Comparison of ENCODE assay signal across 8 cellular contexts in genomic region chr19:45059258-45059965, GRCh38. TPM values are rescaled to one million over a fixed set of nuclear protein-coding genes. Genes with fewer than 3 reads are reported as not detected.
DNase-seq lines count a peak whose midpoint lies in the region; ATAC-seq, FAIRE-seq and TF ChIP-seq lines count a peak whose summit lies in the region.

No MANE protein-coding gene starts in this region.

- FAIRE-seq in GM12891 (lab: Jason Lieb, UNC), result peak; percentile 93

- intact Hi-C loops in Right ventricle myocardium inferior (cut with DNase I) (no loop called here), prostate gland (cut with DNase I) (loop anchor here (10.0 kb wide), 1 partner anchor 155 kb away; the partner anchor contains the start of gene APOE), uterus (cut with DNase I; ENCODE audit: low total_unique reads) (no loop called here)

- H3K4me1 ChIP-seq in MM.1S (ENCODE audit: low read length), result no peaks in the 10 kb centered on the region
- no peaks in the 10 kb centered on the region for H3K4me1 ChIP-seq in prostate gland (replicated peaks)
- H3K4me1 ChIP-seq in uterus, result no peaks in the 10 kb centered on the region

- H2AFZ ChIP-seq in MM.1S (ENCODE audit: low read length), result no peak overlapping the region

- H3K4me2 ChIP-seq in MM.1S (ENCODE audit: low read depth, low read length), result no peak overlapping the region

- H3K27me3 ChIP-seq in MM.1S (replicated peaks; ENCODE audit: insufficient read depth, low read length) (no peaks in the 10 kb centered on the region), prostate gland (replicated peaks; ENCODE audit: insufficient read depth) (no peaks in the 10 kb centered on the region), uterus (no peaks in the 10 kb centered on the region)

- no peak overlapping the region for H3K9ac ChIP-seq in MM.1S (ENCODE audit: low read length)

- peaks cover 23% of the 10 kb centered on the region for H3K36me3 Mint-ChIP-seq in activated naive CD8-positive, alpha-beta T cell treated with anti-CD3 and anti-CD28 coated beads for 36 hours

- H4K20me1 ChIP-seq in MM.1S (ENCODE audit: insufficient read depth, low read length), result peaks cover 3% of the 10 kb centered on the region; the same call in 1 of the 2 replicates

- ATAC-seq in Right ventricle myocardium inferior (peak; percentile 43), GM21529 (IDR thresholded peaks at IDR 0.05; ENCODE audit: unreplicated experiment) (no peak)

- peak; percentile 92 for TF ChIP-seq CTCF in MM.1S (IDR thresholded peaks at IDR 0.05; ENCODE audit: low read length)
- peak; percentile 76 to 91 (median 85) for TF ChIP-seq CTCF in prostate gland (IDR thresholded peaks at IDR 0.05)
- peak; percentile 39 to 82 (median 54) for TF ChIP-seq CTCF in uterus (IDR thresholded peaks at IDR 0.05)

- no peaks in the 10 kb centered on the region for H3K9me3 Mint-ChIP-seq in activated naive CD8-positive, alpha-beta T cell treated with anti-CD3 and anti-CD28 coated beads for 36 hours

- H3K27ac ChIP-seq in MM.1S (ENCODE audit: low read length) (no peak overlapping the region), prostate gland (no peak overlapping the region), uterus (no peak overlapping the region)

- H3K4me3 ChIP-seq in MM.1S (ENCODE audit: low read length), result no peak overlapping the region
- no peak overlapping the region for H3K4me3 ChIP-seq in prostate gland
- no peak overlapping the region for H3K4me3 ChIP-seq in uterus

- H3K4me1 Mint-ChIP-seq in activated naive CD8-positive, alpha-beta T cell treated with anti-CD3 and anti-CD28 coated beads for 36 hours, result peaks cover 2% of the 10 kb centered on the region

- TF ChIP-seq POLR2A in GM12891 (IDR thresholded peaks at IDR 0.05; ENCODE audit: low read depth, low read length), result no peak
- no peak for TF ChIP-seq POLR2A in prostate gland (IDR thresholded peaks at IDR 0.05)
- TF ChIP-seq POLR2A in uterus (IDR thresholded peaks at IDR 0.05), result no peak

- no peak overlapping the region for H3K27ac Mint-ChIP-seq in activated naive CD8-positive, alpha-beta T cell treated with anti-CD3 and anti-CD28 coated beads for 36 hours

- H3K27me3 Mint-ChIP-seq in activated naive CD8-positive, alpha-beta T cell treated with anti-CD3 and anti-CD28 coated beads for 36 hours, result no peaks in the 10 kb centered on the region

- no peak overlapping the region for H3K4me3 Mint-ChIP-seq in activated naive CD8-positive, alpha-beta T cell treated with anti-CD3 and anti-CD28 coated beads for 36 hours

- H3F3A ChIP-seq in MM.1S (ENCODE audit: insufficient read depth, low read length), result no peaks in the 10 kb centered on the region

- whole genome bisulfite sequencing in prostate gland, result 49% methylated on average over 16 of the region's 16 CpGs

- H3K36me3 ChIP-seq in MM.1S (replicated peaks; ENCODE audit: insufficient read depth, low read length) (peaks cover 11% of the 10 kb centered on the region; the same call in 1 of the 2 replicates), prostate gland (peaks cover 23 to 51% of the 10 kb centered on the region in 2 donors), uterus (no peaks in the 10 kb centered on the region)

- peaks cover 56% of the 10 kb centered on the region for H3K79me2 ChIP-seq in MM.1S (ENCODE audit: low read length)

- no peaks in the 10 kb centered on the region for H3K9me2 ChIP-seq in MM.1S (replicated peaks; ENCODE audit: insufficient read depth, low read length)

- H3K9me3 ChIP-seq in MM.1S (replicated peaks; ENCODE audit: insufficient read depth, low read length) (no peaks in the 10 kb centered on the region), prostate gland (no peaks in the 10 kb centered on the region), uterus (no peaks in the 10 kb centered on the region)

- peak; percentile 88 for DNase-seq in GM12891 (ENCODE audit: insufficient read length, low spot score)
- DNase-seq in MM.1S, result peak; percentile 82
- peak; percentile 67 for DNase-seq in SW480 (ENCODE audit: low spot score)
- DNase-seq in activated naive CD8-positive, alpha-beta T cell treated with anti-CD3 and anti-CD28 coated beads for 36 hours, result peak; percentile 77
- DNase-seq in Right ventricle myocardium inferior (ENCODE audit: missing footprints), result no peak
- DNase-seq in prostate gland (ENCODE audit: low spot score), result peak; percentile 79
- peak; percentile 35 to 45 for DNase-seq in uterus

TF ChIP-seq in GM12891, 5 proteins besides CTCF, POLR2A, EP300 and RAD21:
- TF ChIP-seq POLR2AphosphoS5 (IDR thresholded peaks at IDR 0.05; ENCODE audit: low read depth, low read length) (no peak), TAF1 (IDR thresholded peaks at IDR 0.05; ENCODE audit: low read depth, low read length) (no peak), POU2F2 (IDR thresholded peaks at IDR 0.05; ENCODE audit: low read depth, low read length) (no peak), PAX5 (IDR thresholded peaks at IDR 0.05; ENCODE audit: insufficient read depth, low read length, severe bottlenecking) (no peak), SPI1 (IDR thresholded peaks at IDR 0.05; ENCODE audit: low read depth, low read length) (no peak)

RNA-seq across cellular contexts. Expression of gene ZNF296, which starts 16.9 kb away (rescaled TPM):
- 6.5 TPM for polyA plus RNA-seq in GM12891 (2012; ENCODE audit: low read depth, missing spikeins)
- 1 to 10 TPM; 5.4 to 6.3 TPM for total RNA-seq in activated naive CD8-positive, alpha-beta T cell treated with anti-CD3 and anti-CD28 coated beads for 36 hours
- total RNA-seq in Right ventricle myocardium inferior (0.19 TPM), prostate gland (1 to 10 TPM in 1 of 2 donors, under 1 TPM in 1; 0.87 to 2.9 TPM), uterus (under 1 TPM in 1 of 4 donors, not detected in 3; 0.27 TPM)

RNA-seq across cellular contexts. Expression of gene GEMIN7, which starts 19.6 kb away (rescaled TPM):
- polyA plus RNA-seq in GM12891 (2012; ENCODE audit: low read depth, missing spikeins), result 43.2 TPM
- total RNA-seq in activated naive CD8-positive, alpha-beta T cell treated with anti-CD3 and anti-CD28 coated beads for 36 hours, result 10 to 100 TPM; 53.6 to 58.2 TPM
- total RNA-seq in Right ventricle myocardium inferior (15.5 TPM), prostate gland (10 to 100 TPM; 13.9 to 41.0 TPM), uterus (10 to 100 TPM in 3 of 4 donors, 1 to 10 TPM in 1; 3.5 to 18.4 (median 13.7) TPM)

RNA-seq across cellular contexts. Expression of gene CLASRP, which starts 20.6 kb away (rescaled TPM):
- polyA plus RNA-seq in GM12891 (2012; ENCODE audit: low read depth, missing spikeins), result 55.1 TPM
- total RNA-seq in activated naive CD8-positive, alpha-beta T cell treated with anti-CD3 and anti-CD28 coated beads for 36 hours, result 10 to 100 TPM; 89.9 to 94.2 TPM
- total RNA-seq in Right ventricle myocardium inferior (33.4 TPM), prostate gland (100 to 1,000 TPM in 1 of 2 donors, 10 to 100 TPM in 1; 97.8 to 162 TPM), uterus (100 to 1,000 TPM in 1 of 4 donors, 10 to 100 TPM in 3; 36.6 to 107 (median 73.9) TPM)

RNA-seq across cellular contexts. Expression of gene PPP1R37, which starts 33.6 kb away (rescaled TPM):
- 9.5 TPM for polyA plus RNA-seq in GM12891 (2012; ENCODE audit: low read depth, missing spikeins)
- 10 to 100 TPM; 13.3 to 15.3 TPM for total RNA-seq in activated naive CD8-positive, alpha-beta T cell treated with anti-CD3 and anti-CD28 coated beads for 36 hours
- total RNA-seq in Right ventricle myocardium inferior (15.1 TPM), prostate gland (10 to 100 TPM; 50.1 to 90.3 TPM), uterus (10 to 100 TPM in 3 of 4 donors, 1 to 10 TPM in 1; 6.7 to 43.8 (median 24.4) TPM)

RNA-seq across cellular contexts. Expression of gene RELB, which starts 58.1 kb away (rescaled TPM):
- polyA plus RNA-seq in GM12891 (2012; ENCODE audit: low read depth, missing spikeins), result 27.7 TPM
- 10 to 100 TPM; 45.5 to 45.8 TPM for total RNA-seq in activated naive CD8-positive, alpha-beta T cell treated with anti-CD3 and anti-CD28 coated beads for 36 hours
- total RNA-seq in Right ventricle myocardium inferior (4.2 TPM), prostate gland (10 to 100 TPM; 11.0 to 13.0 TPM), uterus (10 to 100 TPM in 2 of 4 donors, 1 to 10 TPM in 2; 1.0 to 52.4 (median 13.9) TPM)
